8 cellular contexts compared by ENCODE assay signal in genomic region chr1:226687476-226687875, GRCh38. TPM values are rescaled to one million over a fixed set of nuclear protein-coding genes. Genes with fewer than 3 reads are reported as not detected.
A peak's percentile ranks its signal among the peaks of the same experiment; 100 is the strongest.
DNase-seq lines count a peak whose midpoint lies in the region; ATAC-seq and TF ChIP-seq lines count a peak whose summit lies in the region.
"Had no signal": no experiment of that assay in that cellular context is flagged by ENCODE, and none has a peak within 500 bp of the region (broad histone marks: within the 10 kb centered on the region; RNA-seq: fewer than 3 reads in every experiment).

No MANE protein-coding gene starts in this region.

- no peak overlapping the region for H3K56ac ChIP-seq in IMR-90 (ENCODE audit: extremely low read depth, insufficient read depth, low read length)

- H4K91ac ChIP-seq in IMR-90 (ENCODE audit: insufficient read depth, low read depth, low read length): no peak overlapping the region

- no peak overlapping the region for H4K5ac ChIP-seq in IMR-90 (ENCODE audit: low read depth, low read length)

- H2BK5ac ChIP-seq in IMR-90 (ENCODE audit: low read depth, low read length, poor library complexity, severe bottlenecking): no peak overlapping the region

- no CpG with 5 or more reads among the region's 3 CpGs for WGBS in IMR-90 (ENCODE audit: extremely low coverage in 2 of 2, insufficient read length in 1 of 2), 2 experiments
- 68 to 78% methylated on average over 3 of the region's 3 CpGs for WGBS in heart right ventricle, 2 donors

- dilution Hi-C loops in IMR-90 (cut with HindIII; ENCODE audit: low sequenced_read_pairs, unreplicated experiment): no loop called here

- H3K9me3 Mint-ChIP-seq in activated CD4-positive, alpha-beta memory T cell treated with anti-CD3 and anti-CD28 coated beads for 36 hours: no peaks in the 10 kb centered on the region
- H3K9me3 Mint-ChIP-seq in stimulated activated naive CD8-positive, alpha-beta T cell treated with anti-CD3 and anti-CD28 coated beads, Interleukin-15, Interleukin-2, amounts not matched to agents 100 ng/mL and 50 ng/mL, for 24 hours: no peaks in the 10 kb centered on the region

- H3K27ac ChIP-seq in IMR-90 (ENCODE audit: insufficient read depth, low read length) (no peak overlapping the region), heart right ventricle (peak overlapping the region in 8 of 10 donors; percentile 7 to 78 (median 66))
- H3K27ac ChIP-seq: ovary had no signal

- intact Hi-C loops in IMR-90 (cut with micrococcal nuclease) (no loop called here), heart right ventricle (cut with DNase I) (loop anchor here in 4 of 10 donors (2.0 to 10.0 kb wide), 2 partner anchors 53 kb away; no protein-coding TSS in a partner anchor)
- intact Hi-C loops in activated CD4-positive, alpha-beta memory T cell treated with anti-CD3 and anti-CD28 coated beads for 36 hours (cut with micrococcal nuclease): loop anchor here (1.0 to 2.0 kb wide), 2 partner anchors 53 to 61 kb away; no protein-coding TSS in a partner anchor

- 0 out of 2 replicates have a peak, but pooled peaks have one; percentile 4 for TF ChIP-seq RAD21 in IMR-90 (IDR thresholded peaks at IDR 0.05; ENCODE audit: low read length)

- H3K36me3 ChIP-seq in IMR-90 (ENCODE audit: control insufficient read depth, insufficient read depth, low read length) (no peaks in the 10 kb centered on the region), heart right ventricle (peaks cover 0 to 13% (median 0%) of the 10 kb centered on the region in 9 donors)
- H3K36me3 ChIP-seq: ovary had no signal

- peaks cover 20% of the 10 kb centered on the region for H3K36me3 Mint-ChIP-seq in activated CD4-positive, alpha-beta memory T cell treated with anti-CD3 and anti-CD28 coated beads for 36 hours
- peaks cover 53% of the 10 kb centered on the region for H3K36me3 Mint-ChIP-seq in stimulated activated naive CD8-positive, alpha-beta T cell treated with anti-CD3 and anti-CD28 coated beads, Interleukin-15, Interleukin-2, amounts not matched to agents 100 ng/mL and 50 ng/mL, for 24 hours (ENCODE audit: low read depth)

- no peak for ATAC-seq in IMR-90 (ENCODE audit: low read depth)
- peak in 5 of 8 donors; percentile 13 to 59 (median 43) for ATAC-seq in heart right ventricle
- ATAC-seq in GM18868 (IDR thresholded peaks at IDR 0.05; ENCODE audit: unreplicated experiment): no peak
- ATAC-seq in GM21423 (IDR thresholded peaks at IDR 0.05; ENCODE audit: unreplicated experiment): no peak

- in situ Hi-C loops in IMR-90 (cut with MboI; ENCODE audit: low sequenced_read_pairs): no loop called here

- TF ChIP-seq CTCF in IMR-90 (conservative IDR thresholded peaks at IDR 0.05; ENCODE audit: low read depth, low read length) (no peak), heart right ventricle (IDR thresholded peaks at IDR 0.05) (peak in 6 of 9 donors; percentile 35 to 48 (median 39))

- H2AK5ac ChIP-seq in IMR-90 (ENCODE audit: low read depth, low read length): no peak overlapping the region

- POLR2A ChIA-PET in IMR-90 (lab: Charles Lee; ENCODE audit: unreplicated experiment): no interaction called here
- POLR2A ChIA-PET in activated CD4-positive, alpha-beta memory T cell treated with anti-CD3 and anti-CD28 coated beads for 36 hours (lab: Charles Lee): interaction anchor here (0.6 to 3.5 kb wide), 12 partner anchors 8 to 76 kb away, joined by 3 to 18 read pairs (median 4); no protein-coding TSS in a partner anchor

- CTCF ChIA-PET in IMR-90 (lab: Yijun Ruan, JAX): interaction anchor here (0.6 to 1.0 kb wide), 2 partner anchors 53 to 1071 kb away, joined by 3 to 4 read pairs; no protein-coding TSS in a partner anchor
- CTCF ChIA-PET in activated CD4-positive, alpha-beta memory T cell treated with anti-CD3 and anti-CD28 coated beads for 36 hours (lab: Charles Lee): interaction anchor here (0.7 to 4.9 kb wide), 30 partner anchors 9 to 263 kb away, joined by 3 to 120 read pairs (median 8); partner anchors contain the start of genes ITPKB and STUM

- no peak for DNase-seq in IMR-90
- DNase-seq in activated CD4-positive, alpha-beta memory T cell treated with anti-CD3 and anti-CD28 coated beads for 36 hours: peak; percentile 78
- DNase-seq in heart right ventricle: no peak
- no peak for DNase-seq in NCI-H146 (lab: John Stamatoyannopoulos, UW)

- peaks cover 4% of the 10 kb centered on the region for H3K27me3 ChIP-seq in IMR-90 (ENCODE audit: control insufficient read depth, insufficient read depth, low read length)
- H3K27me3 ChIP-seq in heart right ventricle: no peaks in the 10 kb centered on the region
- H3K27me3 ChIP-seq: ovary had no signal

- H3K9me3 ChIP-seq in IMR-90 (ENCODE audit: control insufficient read depth, insufficient read depth, low read length): no peaks in the 10 kb centered on the region
- no peaks in the 10 kb centered on the region for H3K9me3 ChIP-seq in heart right ventricle
- H3K9me3 ChIP-seq: ovary had no signal

- H3K9ac ChIP-seq in IMR-90 (ENCODE audit: low read depth, low read length): no peak overlapping the region

- no TSS peak for BruUV-seq in IMR-90 (replicated peaks; lab: Mats Ljungman, UMichigan)

- H3K23ac ChIP-seq in IMR-90 (ENCODE audit: low read depth, low read length): no peak overlapping the region

- H3K4me2 ChIP-seq in IMR-90 (ENCODE audit: low read depth, low read length): no peak overlapping the region

- H2BK120ac ChIP-seq in IMR-90 (ENCODE audit: low read depth, low read length): no peak overlapping the region

- H2BK15ac ChIP-seq in IMR-90 (ENCODE audit: low read depth, low read length): no peak overlapping the region

- no peak overlapping the region for H3K18ac ChIP-seq in IMR-90 (ENCODE audit: low read depth, low read length)

- H3K27me3 Mint-ChIP-seq in activated CD4-positive, alpha-beta memory T cell treated with anti-CD3 and anti-CD28 coated beads for 36 hours: no peaks in the 10 kb centered on the region
- H3K27me3 Mint-ChIP-seq in stimulated activated naive CD8-positive, alpha-beta T cell treated with anti-CD3 and anti-CD28 coated beads, Interleukin-15, Interleukin-2, amounts not matched to agents 100 ng/mL and 50 ng/mL, for 24 hours: no peaks in the 10 kb centered on the region

- H3K4me3 Mint-ChIP-seq in activated CD4-positive, alpha-beta memory T cell treated with anti-CD3 and anti-CD28 coated beads for 36 hours: no peak overlapping the region
- peak overlapping the region; percentile 49 for H3K4me3 Mint-ChIP-seq in stimulated activated naive CD8-positive, alpha-beta T cell treated with anti-CD3 and anti-CD28 coated beads, Interleukin-15, Interleukin-2, amounts not matched to agents 100 ng/mL and 50 ng/mL, for 24 hours

- peaks cover 99% of the 10 kb centered on the region for H3K4me1 Mint-ChIP-seq in activated CD4-positive, alpha-beta memory T cell treated with anti-CD3 and anti-CD28 coated beads for 36 hours (ENCODE audit: low read depth)
- H3K4me1 Mint-ChIP-seq in stimulated activated naive CD8-positive, alpha-beta T cell treated with anti-CD3 and anti-CD28 coated beads, Interleukin-15, Interleukin-2, amounts not matched to agents 100 ng/mL and 50 ng/mL, for 24 hours (ENCODE audit: low read depth): peaks cover 100% of the 10 kb centered on the region

- H4K8ac ChIP-seq in IMR-90 (ENCODE audit: low read depth in 2 of 2, low read length in 2 of 2): no peak overlapping the region

- H2AK9ac ChIP-seq in IMR-90 (replicated peaks; ENCODE audit: low read depth, low read length, poor library complexity): no peak overlapping the region

- H3K9me1 ChIP-seq in IMR-90 (ENCODE audit: insufficient read depth, low read length): 0 out of 2 replicates have a peak, but pooled peaks cover 3% of the 10 kb centered on the region

- H3K4ac ChIP-seq in IMR-90 (ENCODE audit: low read depth, low read length): no peak overlapping the region

- peak overlapping the region; percentile 24 for H2AFZ ChIP-seq in IMR-90 (replicated peaks; ENCODE audit: low read length, poor library complexity)

- H4K20me1 ChIP-seq in IMR-90 (ENCODE audit: insufficient read depth, low read length): no peaks in the 10 kb centered on the region

- TF ChIP-seq POLR2A in IMR-90 (IDR thresholded peaks at IDR 0.05; ENCODE audit: low read depth, low read length): no peak

- H3K4me1 ChIP-seq in IMR-90 (ENCODE audit: control insufficient read depth, insufficient read depth, low read length) (peaks cover 5% of the 10 kb centered on the region; the same call in 1 of the 2 replicates), heart right ventricle (peaks cover 0 to 98% (median 77%) of the 10 kb centered on the region in 9 donors)

- H3K14ac ChIP-seq in IMR-90 (replicated peaks; ENCODE audit: low read depth, low read length): no peak overlapping the region

- peak overlapping the region; percentile 85 for H3K27ac Mint-ChIP-seq in activated CD4-positive, alpha-beta memory T cell treated with anti-CD3 and anti-CD28 coated beads for 36 hours
- H3K27ac Mint-ChIP-seq in stimulated activated naive CD8-positive, alpha-beta T cell treated with anti-CD3 and anti-CD28 coated beads, Interleukin-15, Interleukin-2, amounts not matched to agents 100 ng/mL and 50 ng/mL, for 24 hours: peak overlapping the region; percentile 98

- H2BK20ac ChIP-seq in IMR-90 (ENCODE audit: low read depth, low read length): no peak overlapping the region

- H3K4me3 ChIP-seq in IMR-90 (ENCODE audit: insufficient read depth, low read depth, low read length) (no peak overlapping the region), heart right ventricle (no peak overlapping the region)
- H3K4me3 ChIP-seq: ovary had no signal

- H3K79me1 ChIP-seq in IMR-90 (ENCODE audit: low read depth in 1 of 2, low read length in 2 of 2): no peaks in the 10 kb centered on the region

TF ChIP-seq in IMR-90, 13 proteins besides CTCF, POLR2A, EP300 and RAD21 (continues in another document):
- TF ChIP-seq MAFK (IDR thresholded peaks at IDR 0.05; ENCODE audit: low read depth, low read length) (no peak), RFX5 (IDR thresholded peaks at IDR 0.05; ENCODE audit: low read depth, low read length) (no peak), RCOR1 (IDR thresholded peaks at IDR 0.05; ENCODE audit: insufficient replicate concordance, low read length) (no peak), FOS (IDR thresholded peaks at IDR 0.05; ENCODE audit: low read depth, low read length) (no peak)

RNA-seq across cellular contexts. Expression of gene ITPKB, which starts 51.6 kb away (rescaled TPM):
- total RNA-seq in IMR-90 (2012; rRNA removed) (0.72 and 0.83 TPM in 2 replicates), heart right ventricle (10 to 100 TPM; 12.1 to 30.5 (median 16.6) TPM)
- polyA plus RNA-seq in IMR-90 (2012; rRNA removed) (1.3 and 1.4 TPM in 2 replicates), heart right ventricle (10 to 100 TPM in 1 of 2 donors, 1 to 10 TPM in 1; 4.5 to 17.0 TPM)
- polyA plus RNA-seq in IMR-90 (2012; cell fraction: cytosol; rRNA removed): 0.87 and 1.7 TPM in 2 replicates
- 1.9 and 2.6 TPM in 2 replicates for polyA plus RNA-seq in IMR-90 (2012; cell fraction: nucleus; rRNA removed; ENCODE audit: low replicate concordance)
- 10 to 100 TPM; 37.5 to 38.5 TPM for total RNA-seq in activated CD4-positive, alpha-beta memory T cell treated with anti-CD3 and anti-CD28 coated beads for 36 hours

Comparison
In these comparisons a context has a peak if more than half of its experiments do, and no peak if none do; other contexts are left out.
1. ATAC-seq: peak in heart right ventricle (5 of 8); none in IMR-90 (single experiment), GM18868 (single experiment) and GM21423 (single experiment).